Comparison of ENCODE assay signal across 15 cellular contexts in the genomic region with DNA sequence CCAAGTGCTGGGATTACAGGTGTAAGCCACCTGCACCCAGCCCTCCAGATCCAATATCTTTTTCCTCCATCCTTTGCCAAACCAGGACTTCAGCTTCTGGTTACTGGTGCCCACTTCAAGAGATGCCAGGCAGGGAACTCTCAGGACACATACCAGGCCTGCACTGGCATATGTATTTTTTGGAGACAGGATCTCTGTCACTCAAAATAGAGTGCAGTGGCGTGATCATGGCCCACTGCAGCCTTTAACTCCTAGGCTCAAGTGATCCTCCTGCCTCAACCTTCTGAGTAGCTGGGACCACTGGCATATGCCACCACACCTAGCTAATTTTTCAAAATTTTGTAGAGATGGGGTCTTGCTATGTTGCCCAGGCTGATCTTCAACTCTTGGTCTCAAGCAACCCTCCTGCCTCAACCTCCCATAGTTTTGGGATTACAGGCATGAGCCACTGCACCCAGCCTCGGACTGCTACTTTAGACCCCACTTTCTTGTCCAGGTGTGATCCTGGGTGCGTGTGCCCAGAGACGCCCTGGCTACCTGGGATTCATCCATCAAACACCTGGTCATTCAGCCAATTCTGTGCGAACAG. TPM values are rescaled to one million over a fixed set of nuclear protein-coding genes. Genes with fewer than 3 reads are reported as not detected.
DNase-seq lines count a peak whose midpoint lies in the region; ATAC-seq and TF ChIP-seq lines count a peak whose summit lies in the region.
"Had no signal": no experiment of that assay in that cellular context is flagged by ENCODE, and none has a peak within 500 bp of the region (broad histone marks: within the 10 kb centered on the region; RNA-seq: fewer than 3 reads in every experiment).

No MANE protein-coding gene starts in this region.

- 0 out of 2 replicates have a peak, but pooled peaks cover 2% of the 10 kb centered on the region for H3K4me1 Mint-ChIP-seq in WTC11
- H3K4me1 Mint-ChIP-seq in mesothelial cell of epicardium, result peaks cover 2% of the 10 kb centered on the region

- peaks cover 40% of the 10 kb centered on the region for H3K4me1 ChIP-seq in GM23248 (ENCODE audit: insufficient read depth)
- H3K4me1 ChIP-seq in heart left ventricle, result peaks cover 0 to 39% (median 21%) of the 10 kb centered on the region in 12 donors
- H3K4me1 ChIP-seq in smooth muscle cell (ENCODE audit: low read depth), result no peaks in the 10 kb centered on the region

- H3K9me3 Mint-ChIP-seq in WTC11 (no peaks in the 10 kb centered on the region), mesothelial cell of epicardium (no peaks in the 10 kb centered on the region)

- H3K9me3 ChIP-seq in GM23248 (ENCODE audit: low read depth), result no peaks in the 10 kb centered on the region
- no peaks in the 10 kb centered on the region for H3K9me3 ChIP-seq in heart left ventricle
- no peaks in the 10 kb centered on the region for H3K9me3 ChIP-seq in smooth muscle cell (replicated peaks; ENCODE audit: low read depth)
- H3K9me3 ChIP-seq: neutrophil had no signal

- 94 to 98% methylated on average over 5 of the region's 5 CpGs for WGBS in GM23248 (ENCODE audit: low coverage in 1 of 2, low lambda C conversion rate in 2 of 2, missing lambda C conversion rate in 2 of 2), 2 experiments
- 89 to 95% (median 90%) methylated on average over 5 of the region's 5 CpGs for WGBS in heart left ventricle, 4 donors
- 98% methylated on average over 5 of the region's 5 CpGs for WGBS in smooth muscle cell (ENCODE audit: low lambda C conversion rate)

- H2AFZ ChIP-seq in GM23248, result no peak overlapping the region
- no peak overlapping the region for H2AFZ ChIP-seq in smooth muscle cell (ENCODE audit: low read depth)

- POLR2A ChIA-PET in WTC11 (lab: Charles Lee), result no interaction called here

- no peaks in the 10 kb centered on the region for H3K36me3 ChIP-seq in GM23248 (ENCODE audit: low read depth)
- H3K36me3 ChIP-seq in heart left ventricle, result no peaks in the 10 kb centered on the region
- no peaks in the 10 kb centered on the region for H3K36me3 ChIP-seq in smooth muscle cell (ENCODE audit: low read depth)
- H3K36me3 ChIP-seq: neutrophil had no signal

- H3K9me2 ChIP-seq in GM23248 (ENCODE audit: insufficient read depth), result no peaks in the 10 kb centered on the region

- H3K27ac Mint-ChIP-seq in WTC11 (no peak overlapping the region), mesothelial cell of epicardium (no peak overlapping the region)

- no peaks in the 10 kb centered on the region for H3K27me3 Mint-ChIP-seq in WTC11 (ENCODE audit: low read depth)
- H3K27me3 Mint-ChIP-seq in mesothelial cell of epicardium (ENCODE audit: low read depth), result peaks cover 2% of the 10 kb centered on the region

- peak overlapping the region; percentile 75 for H3K9ac ChIP-seq in GM23248
- H3K9ac ChIP-seq in smooth muscle cell (ENCODE audit: low read depth), result peak overlapping the region; percentile 16

- TF ChIP-seq CTCF in WTC11 (IDR thresholded peaks at IDR 0.05), result no peak
- TF ChIP-seq CTCF in heart left ventricle (IDR thresholded peaks at IDR 0.05), result no peak
- no peak for TF ChIP-seq CTCF in smooth muscle cell (IDR thresholded peaks at IDR 0.05; ENCODE audit: borderline replicate concordance, insufficient read depth, poor library complexity, severe bottlenecking)
- no peak for TF ChIP-seq CTCF in mesothelial cell of epicardium (IDR thresholded peaks at IDR 0.05; ENCODE audit: unreplicated experiment)

- peak overlapping the region; percentile 61 for H3K4me3 ChIP-seq in GM23248
- H3K4me3 ChIP-seq in heart left ventricle, result no peak overlapping the region
- H3K4me3 ChIP-seq in smooth muscle cell, result no peak overlapping the region

- H4K20me1 ChIP-seq in GM23248 (ENCODE audit: insufficient read depth) (no peaks in the 10 kb centered on the region), smooth muscle cell (ENCODE audit: low read depth) (no peaks in the 10 kb centered on the region)

- peaks cover 72% of the 10 kb centered on the region for H3K79me2 ChIP-seq in GM23248 (ENCODE audit: insufficient read depth)
- H3K79me2 ChIP-seq in smooth muscle cell (ENCODE audit: low read depth), result no peaks in the 10 kb centered on the region

- peak overlapping the region; percentile 81 for H3K4me2 ChIP-seq in GM23248 (ENCODE audit: unreplicated experiment)
- peak overlapping the region; percentile 65 for H3K4me2 ChIP-seq in smooth muscle cell

- DNase-seq in GM23248, result no peak
- DNase-seq in WTC11 (ENCODE audit: low spot score), result no peak
- peak in 1 of 5 donors; percentile 40 for DNase-seq in heart left ventricle
- no peak for DNase-seq in smooth muscle cell (lab: John Stamatoyannopoulos, UW; ENCODE audit: unreplicated experiment)
- no peak for DNase-seq in Kasumi-1 (lab: John Stamatoyannopoulos, UW)
- no peak for DNase-seq in T-helper 1 cell
- DNase-seq in mesothelial cell of epicardium (ENCODE audit: low spot score in 2 of 2, unreplicated experiment in 2 of 2), result no peak
- DNase-seq: DMS79, MM.1S, NCI-H2107, NCI-H774, T-helper 9 cell had no signal

- H3F3A ChIP-seq in GM23248 (ENCODE audit: insufficient read depth), result peaks cover 33% of the 10 kb centered on the region
- H3F3A ChIP-seq in smooth muscle cell (ENCODE audit: low read depth), result peaks cover 5% of the 10 kb centered on the region

- H3K36me3 Mint-ChIP-seq in WTC11, result no peaks in the 10 kb centered on the region
- no peaks in the 10 kb centered on the region for H3K36me3 Mint-ChIP-seq in mesothelial cell of epicardium

- ATAC-seq in WTC11 (no peak), heart left ventricle (peak; percentile 47 to 65 (median 62)), HG02938 (IDR thresholded peaks at IDR 0.05; ENCODE audit: unreplicated experiment) (no peak)

- H3K27ac ChIP-seq in GM23248 (peak overlapping the region; percentile 92), heart left ventricle (peak overlapping the region in 11 of 12 donors; percentile 28 to 90 (median 70)), smooth muscle cell (ENCODE audit: low read depth) (peak overlapping the region; percentile 89)
- H3K27ac ChIP-seq: C4-2B, neutrophil had no signal

- H3K27me3 ChIP-seq in GM23248 (replicated peaks; ENCODE audit: insufficient read depth) (no peaks in the 10 kb centered on the region), heart left ventricle (no peaks in the 10 kb centered on the region), smooth muscle cell (ENCODE audit: low read depth) (no peaks in the 10 kb centered on the region)
- H3K27me3 ChIP-seq: neutrophil had no signal

- in situ Hi-C loops in GM23248 (cut with MboI), result no loop called here

- H3K4me3 Mint-ChIP-seq in WTC11 (no peak overlapping the region), mesothelial cell of epicardium (no peak overlapping the region)

- intact Hi-C loops in heart left ventricle (cut with DNase I), result loop anchor here in 2 of 10 donors (1.0 to 10.0 kb wide), 2 partner anchors 56 to 65 kb away; partner anchors contain the start of gene BMERB1 (in 1 of the 2)

- no peak for TF ChIP-seq POLR2A in heart left ventricle (IDR thresholded peaks at IDR 0.05)

- CTCF ChIA-PET in WTC11 (lab: Charles Lee), result no interaction called here

TF ChIP-seq in WTC11, 78 proteins besides CTCF, POLR2A, EP300 and RAD21:
- TF ChIP-seq NFE2L1 (CRISPR knock-in tag; IDR thresholded peaks at IDR 0.05), result no peak
- peak; percentile 32; the same call in 1 of the 2 replicates for TF ChIP-seq ZNF121 (CRISPR knock-in tag; IDR thresholded peaks at IDR 0.05)

RNA-seq across cellular contexts. Expression of gene BMERB1, which starts 55.8 kb away (rescaled TPM):
- 62.3 and 94.1 TPM in 2 replicates for total RNA-seq in GM23248 (2014; rRNA removed; shearing (Covaris generic))
- 55.2 and 56.3 TPM in 2 replicates for polyA plus RNA-seq in GM23248 (2016; fragmentation: Nextera tagmentation; extraction: Ambion mirVana)
- 13.6 to 20.5 TPM (median 19.7 TPM) in 3 replicates for total RNA-seq in WTC11 (2021)
- total RNA-seq in heart left ventricle, result 100 to 1,000 TPM in 2 of 9 donors, 10 to 100 TPM in 7; 48.4 to 105 (median 70.5) TPM
- polyA plus RNA-seq in heart left ventricle, result 10 to 100 TPM; 20.8 to 74.9 TPM
- 15.3 and 16.5 TPM in 2 replicates for total RNA-seq in smooth muscle cell
- polyA plus RNA-seq in smooth muscle cell, result 12.6 and 20.0 TPM in 2 replicates
- 2.9 to 3.9 TPM (median 3.1 TPM) in 3 replicates for total RNA-seq in mesothelial cell of epicardium

Comparison
In these comparisons a context has a peak if more than half of its experiments do, and no peak if none do; other contexts are left out.
1. ATAC-seq: peak in heart left ventricle (4 of 4); none in WTC11 (single experiment) and HG02938 (single experiment).
2. Peak in every context shown above with its lines, with median percentiles within 50 percentile points of each other: H3K27ac ChIP-seq.